24 cellular contexts compared by ENCODE assay signal in genomic region chr13:19810151-19810550, GRCh38.
"Had no signal": no experiment of that assay in that cellular context is flagged by ENCODE, and none has a peak within 500 bp of the region (broad histone marks: within the 10 kb centered on the region; RNA-seq: fewer than 3 reads in every experiment).

No MANE protein-coding gene starts in this region.

- H3K27me3 Mint-ChIP-seq: naive B cell; stimulated activated naive CD8-positive, alpha-beta T cell treated with anti-CD3 and anti-CD28 coated beads, Interleukin-15, Interleukin-2, amounts not matched to agents 100 ng/mL and 50 ng/mL, for 24 hours; type B pancreatic cell had no signal

- H3K36me3 Mint-ChIP-seq: naive B cell, natural killer cell had no signal

- ATAC-seq: left colon; left lung; natural killer cell; right cardiac atrium; sciatic nerve; stimulated activated effector memory CD8-positive, alpha-beta T cell treated with anti-CD3 and anti-CD28 coated beads, Interleukin-12 subunit alpha, Interleukin-12 subunit beta, amount 100 ng/mL, for 72 hours had no signal

- H3K27ac Mint-ChIP-seq: mesothelial cell of epicardium; naive B cell; natural killer cell; stimulated activated effector memory CD8-positive, alpha-beta T cell treated with anti-CD3 and anti-CD28 coated beads, Interleukin-12 subunit alpha, Interleukin-12 subunit beta, amount 100 ng/mL, for 72 hours; stimulated activated naive CD8-positive, alpha-beta T cell treated with anti-CD3 and anti-CD28 coated beads, Interleukin-15, Interleukin-2, amounts not matched to agents 100 ng/mL and 50 ng/mL, for 24 hours; type B pancreatic cell had no signal

- H3K4me1 Mint-ChIP-seq: mesothelial cell of epicardium; naive B cell; stimulated activated effector memory CD8-positive, alpha-beta T cell treated with anti-CD3 and anti-CD28 coated beads, Interleukin-12 subunit alpha, Interleukin-12 subunit beta, amount 100 ng/mL, for 72 hours had no signal

- DNase-seq: hippocampal formation; kidney; left colon; left lung; mesendoderm; naive B cell; natural killer cell; ovary; retina; stimulated activated CD4-positive, alpha-beta T cell treated with anti-CD3 and anti-CD28 coated beads, Interleukin-4, amount 100 ng/mL, for 24 hours; stimulated activated naive CD4-positive, alpha-beta T cell; tibial artery had no signal

- H3K4me3 Mint-ChIP-seq: mesothelial cell of epicardium; naive B cell; natural killer cell; stimulated activated effector memory CD8-positive, alpha-beta T cell treated with anti-CD3 and anti-CD28 coated beads, Interleukin-12 subunit alpha, Interleukin-12 subunit beta, amount 100 ng/mL, for 72 hours; stimulated activated naive CD8-positive, alpha-beta T cell treated with anti-CD3 and anti-CD28 coated beads, Interleukin-15, Interleukin-2, amounts not matched to agents 100 ng/mL and 50 ng/mL, for 24 hours; type B pancreatic cell had no signal

- H3K9me3 Mint-ChIP-seq: mesothelial cell of epicardium; naive B cell; natural killer cell; stimulated activated effector memory CD8-positive, alpha-beta T cell treated with anti-CD3 and anti-CD28 coated beads, Interleukin-12 subunit alpha, Interleukin-12 subunit beta, amount 100 ng/mL, for 72 hours; stimulated activated naive CD8-positive, alpha-beta T cell treated with anti-CD3 and anti-CD28 coated beads, Interleukin-15, Interleukin-2, amounts not matched to agents 100 ng/mL and 50 ng/mL, for 24 hours; type B pancreatic cell had no signal

- H3K4me3 ChIP-seq: left lung, lung, ovary, prostate gland, skin epidermis, suprapubic skin, thoracic aorta, tibial artery, vagina had no signal
